ENCODE assay signal across 1 cellular context in the genomic region with DNA sequence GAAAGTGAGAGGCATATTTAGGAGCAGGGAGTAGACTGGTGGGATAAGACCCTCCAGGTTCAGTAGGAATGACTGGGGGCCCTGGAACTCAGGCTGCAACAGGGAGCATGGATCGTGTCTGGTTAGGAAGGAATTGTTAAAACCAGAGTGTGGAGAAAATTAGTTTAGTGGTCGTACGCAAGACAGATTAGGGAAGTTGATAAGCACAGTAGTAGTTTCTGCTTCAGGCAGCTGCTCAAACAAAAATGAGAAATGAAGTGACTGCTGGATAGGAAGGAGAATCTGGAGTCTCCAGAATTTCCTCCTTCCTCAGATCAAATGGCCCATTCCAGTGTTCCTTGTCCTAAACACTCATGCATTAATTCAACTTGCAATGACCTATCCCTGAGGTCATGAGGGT.
TF ChIP-seq lines count a peak whose summit lies in the region.

No MANE protein-coding gene starts in this region.

TF ChIP-seq in HepG2, 621 proteins besides CTCF, POLR2A, EP300 and RAD21:
- TF ChIP-seq ISL2 (CRISPR knock-in tag; IDR thresholded peaks at IDR 0.05) (no peak), REXO4 (CRISPR knock-in tag; IDR thresholded peaks at IDR 0.05; ENCODE audit: borderline replicate concordance) (no peak), NCOA2 (CRISPR knock-in tag; IDR thresholded peaks at IDR 0.05) (no peak), SMYD3 (CRISPR knock-in tag; IDR thresholded peaks at IDR 0.05) (no peak), ZFX (CRISPR knock-in tag; IDR thresholded peaks at IDR 0.05; ENCODE audit: low read depth) (no peak), DNMT3B (CRISPR knock-in tag; conservative IDR thresholded peaks at IDR 0.05) (no peak), HNF4A (CRISPR knock-in tag; IDR thresholded peaks at IDR 0.05) (no peak), JUN (CRISPR knock-in tag; IDR thresholded peaks at IDR 0.05) (no peak), ZNF180 (CRISPR knock-in tag; IDR thresholded peaks at IDR 0.05; ENCODE audit: borderline replicate concordance, low read depth) (no peak), MBD4 (IDR thresholded peaks at IDR 0.05; ENCODE audit: borderline replicate concordance, low read length) (no peak), MAFF (IDR thresholded peaks at IDR 0.05; ENCODE audit: low read depth, low read length) (no peak), EZH2 (conservative IDR thresholded peaks at IDR 0.05; ENCODE audit: low read depth, low read length) (no peak), ATF7-NPFF (CRISPR knock-in tag; IDR thresholded peaks at IDR 0.05; ENCODE audit: low read depth) (no peak), MED8 (CRISPR knock-in tag; IDR thresholded peaks at IDR 0.05; ENCODE audit: insufficient replicate concordance) (no peak), TEAD2 (CRISPR knock-in tag; IDR thresholded peaks at IDR 0.05) (no peak)
- TF ChIP-seq, protein P1, sequence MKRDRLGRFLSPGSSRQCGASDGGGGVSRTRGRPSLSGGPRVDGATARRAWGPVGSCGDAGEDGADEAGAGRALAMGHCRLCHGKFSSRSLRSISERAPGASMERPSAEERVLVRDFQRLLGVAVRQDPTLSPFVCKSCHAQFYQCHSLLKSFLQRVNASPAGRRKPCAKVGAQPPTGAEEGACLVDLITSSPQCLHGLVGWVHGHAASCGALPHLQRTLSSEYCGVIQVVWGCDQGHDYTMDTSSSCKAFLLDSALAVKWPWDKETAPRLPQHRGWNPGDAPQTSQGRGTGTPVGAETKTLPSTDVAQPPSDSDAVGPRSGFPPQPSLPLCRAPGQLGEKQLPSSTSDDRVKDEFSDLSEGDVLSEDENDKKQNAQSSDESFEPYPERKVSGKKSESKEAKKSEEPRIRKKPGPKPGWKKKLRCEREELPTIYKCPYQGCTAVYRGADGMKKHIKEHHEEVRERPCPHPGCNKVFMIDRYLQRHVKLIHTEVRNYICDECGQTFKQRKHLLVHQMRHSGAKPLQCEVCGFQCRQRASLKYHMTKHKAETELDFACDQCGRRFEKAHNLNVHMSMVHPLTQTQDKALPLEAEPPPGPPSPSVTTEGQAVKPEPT (CRISPR knock-in tag; IDR thresholded peaks at IDR 0.05; ENCODE audit: low read depth) = no peak
- TF ChIP-seq, protein P2, sequence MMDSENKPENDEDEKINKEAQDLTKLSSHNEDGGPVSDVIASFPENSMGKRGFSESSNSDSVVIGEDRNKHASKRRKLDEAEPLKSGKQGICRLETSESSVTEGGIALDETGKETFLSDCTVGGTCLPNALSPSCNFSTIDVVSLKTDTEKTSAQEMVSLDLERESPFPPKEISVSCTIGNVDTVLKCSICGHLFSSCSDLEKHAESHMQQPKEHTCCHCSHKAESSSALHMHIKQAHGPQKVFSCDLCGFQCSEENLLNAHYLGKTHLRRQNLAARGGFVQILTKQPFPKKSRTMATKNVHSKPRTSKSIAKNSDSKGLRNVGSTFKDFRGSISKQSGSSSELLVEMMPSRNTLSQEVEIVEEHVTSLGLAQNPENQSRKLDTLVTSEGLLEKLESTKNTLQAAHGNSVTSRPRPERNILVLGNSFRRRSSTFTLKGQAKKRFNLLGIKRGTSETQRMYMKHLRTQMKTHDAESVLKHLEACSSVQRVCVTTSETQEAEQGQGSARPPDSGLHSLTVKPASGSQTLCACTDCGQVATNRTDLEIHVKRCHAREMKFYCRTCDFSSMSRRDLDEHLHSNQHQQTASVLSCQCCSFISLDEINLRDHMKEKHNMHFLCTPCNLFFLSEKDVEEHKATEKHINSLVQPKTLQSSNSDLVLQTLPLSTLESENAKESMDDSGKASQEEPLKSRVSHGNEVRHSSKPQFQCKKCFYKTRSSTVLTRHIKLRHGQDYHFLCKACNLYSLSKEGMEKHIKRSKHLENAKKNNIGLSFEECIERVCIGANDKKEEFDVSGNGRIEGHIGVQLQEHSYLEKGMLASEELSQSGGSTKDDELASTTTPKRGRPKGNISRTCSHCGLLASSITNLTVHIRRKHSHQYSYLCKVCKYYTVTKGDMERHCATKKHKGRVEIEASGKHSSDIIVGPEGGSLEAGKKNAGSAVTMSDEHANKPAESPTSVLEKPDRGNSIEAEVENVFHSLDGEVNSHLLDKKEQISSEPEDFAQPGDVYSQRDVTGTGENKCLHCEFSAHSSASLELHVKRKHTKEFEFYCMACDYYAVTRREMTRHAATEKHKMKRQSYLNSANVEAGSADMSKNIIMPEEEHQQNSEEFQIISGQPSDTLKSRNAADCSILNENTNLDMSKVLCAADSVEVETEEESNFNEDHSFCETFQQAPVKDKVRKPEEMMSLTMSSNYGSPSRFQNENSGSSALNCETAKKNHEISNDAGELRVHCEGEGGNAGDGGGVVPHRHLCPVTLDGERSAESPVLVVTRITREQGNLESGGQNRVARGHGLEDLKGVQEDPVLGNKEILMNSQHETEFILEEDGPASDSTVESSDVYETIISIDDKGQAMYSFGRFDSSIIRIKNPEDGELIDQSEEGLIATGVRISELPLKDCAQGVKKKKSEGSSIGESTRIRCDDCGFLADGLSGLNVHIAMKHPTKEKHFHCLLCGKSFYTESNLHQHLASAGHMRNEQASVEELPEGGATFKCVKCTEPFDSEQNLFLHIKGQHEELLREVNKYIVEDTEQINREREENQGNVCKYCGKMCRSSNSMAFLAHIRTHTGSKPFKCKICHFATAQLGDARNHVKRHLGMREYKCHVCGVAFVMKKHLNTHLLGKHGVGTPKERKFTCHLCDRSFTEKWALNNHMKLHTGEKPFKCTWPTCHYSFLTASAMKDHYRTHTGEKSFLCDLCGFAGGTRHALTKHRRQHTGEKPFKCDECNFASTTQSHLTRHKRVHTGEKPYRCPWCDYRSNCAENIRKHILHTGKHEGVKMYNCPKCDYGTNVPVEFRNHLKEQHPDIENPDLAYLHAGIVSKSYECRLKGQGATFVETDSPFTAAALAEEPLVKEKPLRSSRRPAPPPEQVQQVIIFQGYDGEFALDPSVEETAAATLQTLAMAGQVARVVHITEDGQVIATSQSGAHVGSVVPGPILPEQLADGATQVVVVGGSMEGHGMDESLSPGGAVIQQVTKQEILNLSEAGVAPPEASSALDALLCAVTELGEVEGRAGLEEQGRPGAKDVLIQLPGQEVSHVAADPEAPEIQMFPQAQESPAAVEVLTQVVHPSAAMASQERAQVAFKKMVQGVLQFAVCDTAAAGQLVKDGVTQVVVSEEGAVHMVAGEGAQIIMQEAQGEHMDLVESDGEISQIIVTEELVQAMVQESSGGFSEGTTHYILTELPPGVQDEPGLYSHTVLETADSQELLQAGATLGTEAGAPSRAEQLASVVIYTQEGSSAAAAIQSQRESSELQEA (CRISPR knock-in tag; IDR thresholded peaks at IDR 0.05; ENCODE audit: not compliant biosample characterization) = no peak
- TF ChIP-seq, protein P3, sequence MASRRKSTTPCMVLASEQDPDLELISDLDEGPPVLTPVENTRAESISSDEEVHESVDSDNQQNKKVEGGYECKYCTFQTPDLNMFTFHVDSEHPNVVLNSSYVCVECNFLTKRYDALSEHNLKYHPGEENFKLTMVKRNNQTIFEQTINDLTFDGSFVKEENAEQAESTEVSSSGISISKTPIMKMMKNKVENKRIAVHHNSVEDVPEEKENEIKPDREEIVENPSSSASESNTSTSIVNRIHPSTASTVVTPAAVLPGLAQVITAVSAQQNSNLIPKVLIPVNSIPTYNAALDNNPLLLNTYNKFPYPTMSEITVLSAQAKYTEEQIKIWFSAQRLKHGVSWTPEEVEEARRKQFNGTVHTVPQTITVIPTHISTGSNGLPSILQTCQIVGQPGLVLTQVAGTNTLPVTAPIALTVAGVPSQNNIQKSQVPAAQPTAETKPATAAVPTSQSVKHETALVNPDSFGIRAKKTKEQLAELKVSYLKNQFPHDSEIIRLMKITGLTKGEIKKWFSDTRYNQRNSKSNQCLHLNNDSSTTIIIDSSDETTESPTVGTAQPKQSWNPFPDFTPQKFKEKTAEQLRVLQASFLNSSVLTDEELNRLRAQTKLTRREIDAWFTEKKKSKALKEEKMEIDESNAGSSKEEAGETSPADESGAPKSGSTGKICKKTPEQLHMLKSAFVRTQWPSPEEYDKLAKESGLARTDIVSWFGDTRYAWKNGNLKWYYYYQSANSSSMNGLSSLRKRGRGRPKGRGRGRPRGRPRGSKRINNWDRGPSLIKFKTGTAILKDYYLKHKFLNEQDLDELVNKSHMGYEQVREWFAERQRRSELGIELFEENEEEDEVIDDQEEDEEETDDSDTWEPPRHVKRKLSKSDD (CRISPR knock-in tag; IDR thresholded peaks at IDR 0.05; ENCODE audit: low read depth) = no peak
- TF ChIP-seq, protein P4, sequence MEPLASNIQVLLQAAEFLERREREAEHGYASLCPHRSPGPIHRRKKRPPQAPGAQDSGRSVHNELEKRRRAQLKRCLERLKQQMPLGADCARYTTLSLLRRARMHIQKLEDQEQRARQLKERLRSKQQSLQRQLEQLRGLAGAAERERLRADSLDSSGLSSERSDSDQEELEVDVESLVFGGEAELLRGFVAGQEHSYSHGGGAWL (CRISPR knock-in tag; IDR thresholded peaks at IDR 0.05) = no peak
